ENCODE assay signal across 12 cellular contexts in the genomic region with DNA sequence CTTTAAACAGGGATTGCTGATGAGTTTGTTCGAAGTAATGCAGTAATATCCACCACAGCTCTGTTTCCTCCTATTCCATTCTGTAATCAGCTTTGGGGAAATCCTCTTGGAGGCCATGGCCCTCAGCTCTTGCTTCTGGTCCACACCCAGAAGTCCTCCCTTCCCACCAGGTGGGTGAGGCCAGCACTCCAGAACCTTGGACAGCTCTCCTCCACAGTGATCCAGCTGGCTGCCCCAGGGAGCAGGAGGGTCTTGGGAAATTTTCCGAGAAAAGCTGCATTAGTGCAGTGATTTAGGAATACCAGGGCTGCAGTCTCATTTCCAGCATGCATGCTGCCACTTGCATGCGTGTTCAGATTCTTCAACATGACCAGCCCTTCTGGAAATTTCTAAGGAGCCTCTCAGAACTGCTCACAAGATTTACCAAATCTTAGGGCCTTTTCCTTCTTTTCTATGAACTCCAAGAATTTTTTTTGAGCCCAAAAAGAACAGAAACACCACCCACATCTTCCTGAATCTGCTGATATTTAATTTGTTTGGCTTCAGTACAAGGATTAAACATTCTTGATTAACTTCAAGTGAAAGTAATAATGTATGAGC. TPM values are rescaled to one million over a fixed set of nuclear protein-coding genes. Genes with fewer than 3 reads are reported as not detected.
DNase-seq lines count a peak whose midpoint lies in the region; ATAC-seq and TF ChIP-seq lines count a peak whose summit lies in the region.
"Had no signal": no experiment of that assay in that cellular context is flagged by ENCODE, and none has a peak within 500 bp of the region (broad histone marks: within the 10 kb centered on the region; RNA-seq: fewer than 3 reads in every experiment).

No MANE protein-coding gene starts in this region.

- intact Hi-C loops in IMR-90 (cut with micrococcal nuclease) (loop anchor here (2.0 kb wide), 1 partner anchor 67 kb away; no protein-coding TSS in a partner anchor), mammary epithelial cell (cut with micrococcal nuclease) (no loop called here)

- dilution Hi-C loops in IMR-90 (cut with HindIII; ENCODE audit: low sequenced_read_pairs, unreplicated experiment): no loop called here
- dilution Hi-C loops in mammary epithelial cell (cut with HindIII; ENCODE audit: low sequenced_read_pairs): loop anchor here (5.0 kb wide), 1 partner anchor 78 kb away; no protein-coding TSS in a partner anchor

- TF ChIP-seq CTCF in DND-41 (IDR thresholded peaks at IDR 0.05; ENCODE audit: borderline replicate concordance, extremely low read depth, low read length, poor library complexity, severe bottlenecking): no peak
- no peak for TF ChIP-seq CTCF in IMR-90 (conservative IDR thresholded peaks at IDR 0.05; ENCODE audit: low read depth, low read length)
- TF ChIP-seq CTCF in mammary epithelial cell (conservative IDR thresholded peaks at IDR 0.05 in 1 of 2, IDR thresholded peaks at IDR 0.05 in 1 of 2; ENCODE audit: extremely low read depth in 1 of 2, insufficient read depth in 1 of 2, low read depth in 1 of 2, low read length in 2 of 2): no peak
- no peak for TF ChIP-seq CTCF in chondrocyte (IDR thresholded peaks at IDR 0.05)

- no peaks in the 10 kb centered on the region for H3K79me2 ChIP-seq in DND-41 (ENCODE audit: insufficient read depth, low read length)
- H3K79me2 ChIP-seq in mammary epithelial cell (ENCODE audit: insufficient read depth, low read length): no peaks in the 10 kb centered on the region
- no peaks in the 10 kb centered on the region for H3K79me2 ChIP-seq in mesendoderm (ENCODE audit: control insufficient read depth, insufficient read depth, low read length)

- TF ChIP-seq POLR2A in IMR-90 (IDR thresholded peaks at IDR 0.05; ENCODE audit: low read depth, low read length): no peak

- peaks cover 14% of the 10 kb centered on the region for H3K4me1 ChIP-seq in DND-41 (ENCODE audit: insufficient read depth, low read length)
- H3K4me1 ChIP-seq in IMR-90 (ENCODE audit: control insufficient read depth, insufficient read depth, low read length): peaks cover 2% of the 10 kb centered on the region; the same call in 1 of the 2 replicates
- H3K4me1 ChIP-seq in mammary epithelial cell (ENCODE audit: insufficient read depth, low read length): peaks cover 7% of the 10 kb centered on the region
- H3K4me1 ChIP-seq in mesendoderm (ENCODE audit: control insufficient read depth, low read depth, low read length): no peaks in the 10 kb centered on the region

- in situ Hi-C loops in IMR-90 (cut with MboI; ENCODE audit: low sequenced_read_pairs) (no loop called here), mammary epithelial cell (cut with MboI; ENCODE audit: low sequenced_read_pairs in 2 of 2) (no loop called here)

- peaks cover 11% of the 10 kb centered on the region for H3K4me1 Mint-ChIP-seq in chondrocyte (ENCODE audit: low read depth)

- BruUV-seq in IMR-90 (replicated peaks; lab: Mats Ljungman, UMichigan): no TSS peak
- no TSS peak for BruUV-seq in mammary epithelial cell (replicated peaks; lab: Mats Ljungman, UMichigan)

- peaks cover 19% of the 10 kb centered on the region for H3K27me3 Mint-ChIP-seq in chondrocyte (ENCODE audit: low read depth)

- H3K18ac ChIP-seq in IMR-90 (ENCODE audit: low read depth, low read length) (no peak overlapping the region), mesendoderm (ENCODE audit: low read length) (no peak overlapping the region)

- H3K27me3 ChIP-seq in DND-41 (ENCODE audit: insufficient read depth, low read length, poor library complexity) (no peaks in the 10 kb centered on the region), IMR-90 (ENCODE audit: control insufficient read depth, insufficient read depth, low read length) (peaks cover 18% of the 10 kb centered on the region), mammary epithelial cell (ENCODE audit: insufficient read depth, low read length) (peaks cover 11% of the 10 kb centered on the region), mesendoderm (ENCODE audit: insufficient read depth, low read length, poor library complexity) (peaks cover 3% of the 10 kb centered on the region)

- H3K9ac ChIP-seq in DND-41 (ENCODE audit: low read depth, low read length) (no peak overlapping the region), IMR-90 (ENCODE audit: low read depth, low read length) (no peak overlapping the region), mammary epithelial cell (ENCODE audit: insufficient read depth, low read length) (no peak overlapping the region), mesendoderm (ENCODE audit: low read length) (no peak overlapping the region)
- H3K9ac ChIP-seq: KMS-11 had no signal

- no peak overlapping the region for H3K23ac ChIP-seq in IMR-90 (ENCODE audit: low read depth, low read length)
- H3K23ac ChIP-seq in mesendoderm (ENCODE audit: low read length): no peak overlapping the region

- no peak overlapping the region for H2AFZ ChIP-seq in DND-41 (ENCODE audit: low read depth, low read length)
- no peak overlapping the region for H2AFZ ChIP-seq in IMR-90 (replicated peaks; ENCODE audit: low read length, poor library complexity)
- H2AFZ ChIP-seq in mammary epithelial cell (ENCODE audit: low read depth, low read length): no peak overlapping the region

- no peak overlapping the region for H4K8ac ChIP-seq in IMR-90 (ENCODE audit: low read depth in 2 of 2, low read length in 2 of 2)
- no peak overlapping the region for H4K8ac ChIP-seq in mesendoderm (ENCODE audit: low read depth, low read length)

- no peak for TF ChIP-seq RAD21 in IMR-90 (IDR thresholded peaks at IDR 0.05; ENCODE audit: low read length)

- no peak overlapping the region for H3K14ac ChIP-seq in IMR-90 (replicated peaks; ENCODE audit: low read depth, low read length)

- H4K20me1 ChIP-seq in DND-41 (ENCODE audit: insufficient read depth, low read length): peaks cover 7% of the 10 kb centered on the region
- H4K20me1 ChIP-seq in IMR-90 (ENCODE audit: insufficient read depth, low read length): no peaks in the 10 kb centered on the region
- H4K20me1 ChIP-seq in mammary epithelial cell (ENCODE audit: insufficient read depth, low read length): no peaks in the 10 kb centered on the region

- CTCF ChIA-PET in IMR-90 (lab: Yijun Ruan, JAX): no interaction called here
- CTCF ChIA-PET in mammary epithelial cell (lab: Charles Lee; ENCODE audit: low non-redundant PET): interaction anchor here (0.6 kb wide), 1 partner anchor 318 kb away, joined by 4 read pairs; no protein-coding TSS in a partner anchor

- H2BK15ac ChIP-seq in IMR-90 (ENCODE audit: low read depth, low read length): no peak overlapping the region
- H2BK15ac ChIP-seq in mesendoderm (replicated peaks; ENCODE audit: low read depth): no peak overlapping the region

- H4K91ac ChIP-seq in IMR-90 (ENCODE audit: insufficient read depth, low read depth, low read length): no peak overlapping the region

- H2BK120ac ChIP-seq in IMR-90 (ENCODE audit: low read depth, low read length) (no peak overlapping the region), mesendoderm (ENCODE audit: low read depth, low read length) (no peak overlapping the region)

- no peak overlapping the region for H2AK9ac ChIP-seq in IMR-90 (replicated peaks; ENCODE audit: low read depth, low read length, poor library complexity)

- H4K5ac ChIP-seq in IMR-90 (ENCODE audit: low read depth, low read length) (no peak overlapping the region), mesendoderm (ENCODE audit: low read length) (no peak overlapping the region)

- WGBS in IMR-90 (ENCODE audit: extremely low coverage in 2 of 2, insufficient read length in 1 of 2), 2 experiments: 0% methylated on average over 1 of the region's 3 CpGs; no CpG with 5 or more reads in 1 of the 2 experiments
- WGBS in mammary epithelial cell (ENCODE audit: low coverage, missing lambda C conversion rate): 33% methylated on average over 3 of the region's 3 CpGs
- WGBS in mesendoderm (ENCODE audit: extremely low coverage, insufficient coverage, low lambda C conversion rate): no CpG with 5 or more reads among the region's 3 CpGs

- H3K4me3 Mint-ChIP-seq in chondrocyte (ENCODE audit: unreplicated experiment): no peak overlapping the region

- H3K36me3 Mint-ChIP-seq in chondrocyte (ENCODE audit: low read depth): no peaks in the 10 kb centered on the region

- H3K36me3 ChIP-seq in DND-41 (ENCODE audit: insufficient read depth, low read length) (no peaks in the 10 kb centered on the region), IMR-90 (ENCODE audit: control insufficient read depth, insufficient read depth, low read length) (no peaks in the 10 kb centered on the region), mammary epithelial cell (ENCODE audit: insufficient read depth, low read length) (no peaks in the 10 kb centered on the region), mesendoderm (ENCODE audit: control insufficient read depth, insufficient read depth, low read length) (no peaks in the 10 kb centered on the region)

- H3K4me2 ChIP-seq in DND-41 (ENCODE audit: insufficient read depth, low read length) (no peak overlapping the region), IMR-90 (ENCODE audit: low read depth, low read length) (no peak overlapping the region), mammary epithelial cell (ENCODE audit: insufficient read depth, low read depth, low read length) (no peak overlapping the region), mesendoderm (ENCODE audit: low read length) (no peak overlapping the region)
- H3K4me2 ChIP-seq: KMS-11 had no signal

- H3K4ac ChIP-seq in IMR-90 (ENCODE audit: low read depth, low read length) (no peak overlapping the region), mesendoderm (ENCODE audit: low read depth, low read length) (no peak overlapping the region)

- H3K9me1 ChIP-seq in IMR-90 (ENCODE audit: insufficient read depth, low read length): no peaks in the 10 kb centered on the region

- ATAC-seq in DND-41 (ENCODE audit: insufficient read depth, low read depth) (no peak), IMR-90 (ENCODE audit: low read depth) (no peak), GM21360 (IDR thresholded peaks at IDR 0.05; ENCODE audit: unreplicated experiment) (no peak)
- ATAC-seq: psoas muscle had no signal

- no peaks in the 10 kb centered on the region for H3K9me3 Mint-ChIP-seq in chondrocyte (ENCODE audit: low read depth)

- DNase-seq in DND-41: peak; percentile 70
- DNase-seq in IMR-90: peak; percentile 21
- peak; percentile 20 for DNase-seq in mammary epithelial cell
- DNase-seq in mesendoderm: peak; percentile 78
- DNase-seq in chondrocyte (ENCODE audit: low spot score): no peak
- no peak for DNase-seq in stimulated activated CD4-positive, alpha-beta T cell treated with anti-CD3 and anti-CD28 coated beads, Interleukin-2, amount 100 ng/mL, for 48 hours
- no peak for DNase-seq in amniotic stem cell (lab: John Stamatoyannopoulos, UW)
- DNase-seq: glutamatergic neuron, psoas muscle had no signal

- no peak overlapping the region for H3K27ac Mint-ChIP-seq in chondrocyte (ENCODE audit: unreplicated experiment)

- H3K27ac ChIP-seq in DND-41 (ENCODE audit: low read length): no peak overlapping the region
- H3K27ac ChIP-seq in IMR-90 (ENCODE audit: insufficient read depth, low read length): no peak overlapping the region
- no peak overlapping the region for H3K27ac ChIP-seq in mammary epithelial cell (ENCODE audit: insufficient read depth, low read depth, low read length)
- no peak overlapping the region for H3K27ac ChIP-seq in mesendoderm (ENCODE audit: low read depth, low read length)
- H3K27ac ChIP-seq: KMS-11, psoas muscle, SK-N-MC had no signal

- POLR2A ChIA-PET in IMR-90 (lab: Charles Lee; ENCODE audit: unreplicated experiment): no interaction called here

- H3K79me1 ChIP-seq in IMR-90 (ENCODE audit: low read depth in 1 of 2, low read length in 2 of 2) (no peaks in the 10 kb centered on the region), mesendoderm (ENCODE audit: low read length) (no peaks in the 10 kb centered on the region)

- H3K4me3 ChIP-seq in DND-41 (ENCODE audit: low read depth in 1 of 2, low read length in 2 of 2) (no peak overlapping the region), IMR-90 (ENCODE audit: insufficient read depth, low read depth, low read length) (no peak overlapping the region), mammary epithelial cell (replicated peaks in 1 of 3; ENCODE audit: insufficient read depth in 1 of 3, low read depth in 2 of 3, low read length in 3 of 3) (no peak overlapping the region), mesendoderm (ENCODE audit: low read length) (no peak overlapping the region)
- H3K4me3 ChIP-seq: psoas muscle, SK-N-MC had no signal

- no peak overlapping the region for H2AK5ac ChIP-seq in IMR-90 (ENCODE audit: low read depth, low read length)
- H2AK5ac ChIP-seq in mesendoderm (ENCODE audit: low read length): no peak overlapping the region

- H3K9me3 ChIP-seq in DND-41 (ENCODE audit: insufficient read depth, low read length, severe bottlenecking) (no peaks in the 10 kb centered on the region), IMR-90 (ENCODE audit: control insufficient read depth, insufficient read depth, low read length) (no peaks in the 10 kb centered on the region), mammary epithelial cell (replicated peaks; ENCODE audit: insufficient read depth, low read length) (no peaks in the 10 kb centered on the region)
- H3K9me3 ChIP-seq: psoas muscle had no signal

- H3K56ac ChIP-seq in IMR-90 (ENCODE audit: extremely low read depth, insufficient read depth, low read length): no peak overlapping the region
- H3K56ac ChIP-seq in mesendoderm (ENCODE audit: low read length): no peak overlapping the region

- H2BK5ac ChIP-seq in IMR-90 (ENCODE audit: low read depth, low read length, poor library complexity, severe bottlenecking): no peak overlapping the region
- no peak overlapping the region for H2BK5ac ChIP-seq in mesendoderm (ENCODE audit: low read length)

- no peak overlapping the region for H2BK20ac ChIP-seq in IMR-90 (ENCODE audit: low read depth, low read length)

RNA-seq across cellular contexts. Expression of a gene that starts 4.2 kb away (rescaled TPM):
- total RNA-seq in IMR-90 (2012; rRNA removed): not detected in 2 replicates
- 0.01 TPM in 1 of 2 replicates, not detected in the other for polyA plus RNA-seq in IMR-90 (2012; rRNA removed)
- 0.02 TPM in 1 of 2 replicates, not detected in the other for polyA plus RNA-seq in IMR-90 (2012; cell fraction: cytosol; rRNA removed)
- 0.02 and 0.14 TPM in 2 replicates for polyA plus RNA-seq in IMR-90 (2012; cell fraction: nucleus; rRNA removed; ENCODE audit: low replicate concordance)
- total RNA-seq in mammary epithelial cell: not detected
- polyA plus RNA-seq in mammary epithelial cell: not detected
- not detected for polyA minus RNA-seq in mammary epithelial cell
- 0.66 TPM for polyA plus RNA-seq in mesendoderm (2013, experiment 1 of 2)
- 0.49 TPM for polyA plus RNA-seq in mesendoderm (2013, experiment 2 of 2)
- total RNA-seq in chondrocyte: 0.07 TPM in 1 of 3 replicates, not detected in the others

Comparison
In these comparisons a context has a peak if more than half of its experiments do, and no peak if none do; other contexts are left out.
1. DNase-seq: peak in DND-41 (single experiment), IMR-90 (single experiment), mammary epithelial cell (single experiment) and mesendoderm (single experiment); none in chondrocyte (single experiment), stimulated activated CD4-positive, alpha-beta T cell treated with anti-CD3 and anti-CD28 coated beads, Interleukin-2, amount 100 ng/mL, for 48 hours (0 of 2) and amniotic stem cell (single experiment).